ENCODE assay signal across 10 cellular contexts in genomic region chr2:152693033-152693432, GRCh38. TPM values are rescaled to one million over a fixed set of nuclear protein-coding genes. Genes with fewer than 3 reads are reported as not detected.
A peak's percentile ranks its signal among the peaks of the same experiment; 100 is the strongest.
DNase-seq lines count a peak whose midpoint lies in the region; ATAC-seq, FAIRE-seq and TF ChIP-seq lines count a peak whose summit lies in the region.
"Had no signal": no experiment of that assay in that cellular context is flagged by ENCODE, and none has a peak within 500 bp of the region (broad histone marks: within the 10 kb centered on the region; RNA-seq: fewer than 3 reads in every experiment).

No MANE protein-coding gene starts in this region.

- in situ Hi-C loops in HepG2 (cut with HindIII; ENCODE audit: extremely low pct_ligation_motif_present, low pct_unique_long_range_greater_than_20kb) = no loop called here

- intact Hi-C loops in HepG2 (cut with micrococcal nuclease; ENCODE audit: unreplicated experiment) = no loop called here

- no peaks in the 10 kb centered on the region for H3K27me3 Mint-ChIP-seq in effector memory CD8-positive, alpha-beta T cell

- H3K9ac ChIP-seq in HepG2 (ENCODE audit: insufficient read depth, low read depth, low read length) = no peak overlapping the region

- no peaks in the 10 kb centered on the region for H3K4me1 ChIP-seq in HepG2 (ENCODE audit: insufficient read depth, low read length)

- H3K4me3 Mint-ChIP-seq in effector memory CD8-positive, alpha-beta T cell = peak overlapping the region in 1 of 2 donors; percentile 86

- H4K20me1 ChIP-seq in HepG2 (ENCODE audit: insufficient read depth, low read length) = peaks cover 10% of the 10 kb centered on the region; the same call in 1 of the 2 replicates

- POLR2A ChIA-PET in HepG2 (lab: Yijun Ruan, JAX) = no interaction called here

- WGBS in HepG2 (ENCODE audit: low lambda C conversion rate) = 99% methylated on average over 4 of the region's 4 CpGs

- TF ChIP-seq CTCF in HepG2 (CRISPR knock-in tag; IDR thresholded peaks at IDR 0.05) = no peak

- H3K27ac Mint-ChIP-seq in effector memory CD8-positive, alpha-beta T cell = peak overlapping the region; percentile 52 to 97

- no peak overlapping the region for H3K4me3 ChIP-seq in HepG2 (replicated peaks in 1 of 3; ENCODE audit: insufficient read depth in 1 of 3, low read depth in 2 of 3, low read length in 3 of 3)

- ATAC-seq in GM18858 (IDR thresholded peaks at IDR 0.05; ENCODE audit: unreplicated experiment) (peak; percentile 92), GM21381 (IDR thresholded peaks at IDR 0.05; ENCODE audit: unreplicated experiment) (peak; percentile 86), HG03066 (IDR thresholded peaks at IDR 0.05; ENCODE audit: low read depth, unreplicated experiment) (peak; percentile 86), HepG2 (no peak)
- no peak for ATAC-seq in effector memory CD8-positive, alpha-beta T cell (replicated peaks)

- TF ChIP-seq RAD21 in HepG2 (CRISPR knock-in tag; IDR thresholded peaks at IDR 0.05) = no peak

- no peak overlapping the region for H3K4me2 ChIP-seq in HepG2 (ENCODE audit: low read depth, low read length)

- H3K27ac ChIP-seq in HepG2 (ENCODE audit: extremely low read length, insufficient read depth, low read length) = no peak overlapping the region

- no peaks in the 10 kb centered on the region for H3K9me3 Mint-ChIP-seq in effector memory CD8-positive, alpha-beta T cell

- H3K27me3 ChIP-seq in HepG2 (ENCODE audit: control insufficient read depth in 1 of 2, insufficient read depth in 2 of 2, low read length in 2 of 2) = no peaks in the 10 kb centered on the region

- no peak for TF ChIP-seq EP300 in HepG2 (IDR thresholded peaks at IDR 0.05; ENCODE audit: low read depth in 2 of 2, low read length in 2 of 2)
- no peak for TF ChIP-seq EP300 in HepG2 (CRISPR knock-in tag; IDR thresholded peaks at IDR 0.05; ENCODE audit: borderline replicate concordance)

- peaks cover 48% of the 10 kb centered on the region for H3K36me3 Mint-ChIP-seq in effector memory CD8-positive, alpha-beta T cell (ENCODE audit: insufficient read depth)

- BruUV-seq in HepG2 (replicated peaks; lab: Mats Ljungman, UMichigan) = no TSS peak

- DNase-seq in effector memory CD8-positive, alpha-beta T cell = no peak
- DNase-seq in NCI-H1092 (lab: John Stamatoyannopoulos, UW) (no peak), GF-D8 (lab: John Stamatoyannopoulos, UW) (no peak), HepG2 (ENCODE audit: low spot score) (no peak)
- DNase-seq: NCI-H510A, T-helper 9 cell had no signal

- peaks cover 10 to 20% of the 10 kb centered on the region in 2 donors for H3K4me1 Mint-ChIP-seq in effector memory CD8-positive, alpha-beta T cell (ENCODE audit: low read depth in 2 of 2)

- no peak overlapping the region for H2AFZ ChIP-seq in HepG2 (ENCODE audit: low read length)

- no peaks in the 10 kb centered on the region for H3K9me3 ChIP-seq in HepG2 (ENCODE audit: low read length)

- FAIRE-seq in HepG2 (lab: Jason Lieb, UNC) = no peak
- FAIRE-seq: endothelial cell of umbilical vein had no signal

- peaks cover 3 to 55% of the 10 kb centered on the region in 2 experiments; a peak in 4 of 5 replicates for H3K36me3 ChIP-seq in HepG2 (replicated peaks in 1 of 2; ENCODE audit: control insufficient read depth in 1 of 2, insufficient read depth in 2 of 2, low read length in 2 of 2)

- no peak for TF ChIP-seq POLR2A in HepG2 (IDR thresholded peaks at IDR 0.05; ENCODE audit: insufficient read depth in 1 of 2, low read depth in 2 of 2, low read length in 2 of 2)

- CTCF ChIA-PET in HepG2 (lab: Yijun Ruan, JAX; ENCODE audit: low intra/inter-chr PET ratio, low total read pairs) = no interaction called here

- peaks cover 45% of the 10 kb centered on the region for H3K79me2 ChIP-seq in HepG2 (ENCODE audit: insufficient read depth, low read length)

TF ChIP-seq in HepG2, 621 proteins besides CTCF, POLR2A, EP300 and RAD21 (continues in another document):
- TF ChIP-seq SRF (IDR thresholded peaks at IDR 0.05; ENCODE audit: low read depth, low read length) (no peak), ZSCAN21 (CRISPR knock-in tag; IDR thresholded peaks at IDR 0.05; ENCODE audit: borderline replicate concordance) (no peak), ZBTB46 (CRISPR knock-in tag; IDR thresholded peaks at IDR 0.05; ENCODE audit: borderline replicate concordance) (no peak), ZNF652 (CRISPR knock-in tag; IDR thresholded peaks at IDR 0.05; ENCODE audit: borderline replicate concordance, low read depth) (no peak), ADNP (CRISPR knock-in tag; IDR thresholded peaks at IDR 0.05) (no peak), ZMAT5 (CRISPR knock-in tag; IDR thresholded peaks at IDR 0.05; ENCODE audit: borderline replicate concordance, low read depth) (no peak), ZFP37 (CRISPR knock-in tag; IDR thresholded peaks at IDR 0.05; ENCODE audit: borderline replicate concordance) (no peak), MLX (CRISPR knock-in tag; IDR thresholded peaks at IDR 0.05) (no peak), ZMYM2 (CRISPR knock-in tag; IDR thresholded peaks at IDR 0.05) (no peak)

RNA-seq across cellular contexts. Expression of gene PRPF40A, which starts 24.2 kb away (rescaled TPM):
- total RNA-seq in HepG2 (2016; rRNA removed; fragmentation: Illumina TruSeq; extraction: Trizol) = 207 and 298 TPM in 2 replicates
- total RNA-seq in HepG2 (2016; cell fraction: cytosol; rRNA removed; fragmentation: Illumina TruSeq; extraction: Trizol; ENCODE audit: low read depth) = 13.8 and 17.8 TPM in 2 replicates
- 197 and 307 TPM in 2 replicates for total RNA-seq in HepG2 (2016; cell fraction: insoluble cytoplasmic fraction; rRNA removed; fragmentation: Illumina TruSeq; extraction: Trizol)
- total RNA-seq in HepG2 (2016; cell fraction: membrane; rRNA removed; fragmentation: Illumina TruSeq; extraction: Trizol) = 36.4 and 50.5 TPM in 2 replicates
- total RNA-seq in HepG2 (2016; cell fraction: nucleus; rRNA removed; fragmentation: Illumina TruSeq; extraction: Trizol) = 210 and 217 TPM in 2 replicates
- 136 and 146 TPM in 2 replicates for polyA plus RNA-seq in HepG2 (2011; rRNA removed)
- 60.8 and 75.9 TPM in 2 replicates for polyA plus RNA-seq in HepG2 (2011; cell fraction: cytosol; rRNA removed)
- polyA plus RNA-seq in HepG2 (2011; cell fraction: nucleus; rRNA removed) = 306 and 320 TPM in 2 replicates
- 82.3 and 89.5 TPM in 2 replicates for polyA plus RNA-seq in HepG2 (2012)
- 7.4 and 10.2 TPM in 2 replicates for polyA plus RNA-seq in HepG2 (2016; cell fraction: cytosol; fragmentation: Illumina TruSeq; extraction: Trizol; ENCODE audit: low read depth)
- 178 and 180 TPM in 2 replicates for polyA plus RNA-seq in HepG2 (2016; cell fraction: insoluble cytoplasmic fraction; fragmentation: Illumina TruSeq; extraction: Trizol; ENCODE audit: low read depth)
- 9.4 and 18.3 TPM in 2 replicates for polyA plus RNA-seq in HepG2 (2016; cell fraction: membrane; fragmentation: Illumina TruSeq; extraction: Trizol; ENCODE audit: low read depth)
- 166 and 184 TPM in 2 replicates for polyA plus RNA-seq in HepG2 (2016; cell fraction: nucleus; fragmentation: Illumina TruSeq; extraction: Trizol; ENCODE audit: insufficient read depth, low read depth)
- 446 and 636 TPM in 2 replicates for polyA minus RNA-seq in HepG2 (2011; rRNA and poly(A)+ RNA removed; ENCODE audit: low replicate concordance)
- 103 and 105 TPM in 2 replicates for polyA minus RNA-seq in HepG2 (2011; cell fraction: cytosol; rRNA and poly(A)+ RNA removed)
- 421 and 455 TPM in 2 replicates for polyA minus RNA-seq in HepG2 (2011; cell fraction: nucleus; rRNA and poly(A)+ RNA removed)

RNA-seq across cellular contexts. Expression of gene ARL6IP6, which starts 25.4 kb away (rescaled TPM):
- 37.0 and 45.0 TPM in 2 replicates for total RNA-seq in HepG2 (2016; rRNA removed; fragmentation: Illumina TruSeq; extraction: Trizol)
- 10.2 and 14.5 TPM in 2 replicates for total RNA-seq in HepG2 (2016; cell fraction: cytosol; rRNA removed; fragmentation: Illumina TruSeq; extraction: Trizol; ENCODE audit: low read depth)
- 39.8 and 51.4 TPM in 2 replicates for total RNA-seq in HepG2 (2016; cell fraction: insoluble cytoplasmic fraction; rRNA removed; fragmentation: Illumina TruSeq; extraction: Trizol)
- 26.9 and 28.4 TPM in 2 replicates for total RNA-seq in HepG2 (2016; cell fraction: membrane; rRNA removed; fragmentation: Illumina TruSeq; extraction: Trizol)
- total RNA-seq in HepG2 (2016; cell fraction: nucleus; rRNA removed; fragmentation: Illumina TruSeq; extraction: Trizol) = 35.9 and 36.0 TPM in 2 replicates
- polyA plus RNA-seq in HepG2 (2011; rRNA removed) = 44.8 and 65.9 TPM in 2 replicates
- 37.3 and 60.4 TPM in 2 replicates for polyA plus RNA-seq in HepG2 (2011; cell fraction: cytosol; rRNA removed)
- 55.7 and 74.9 TPM in 2 replicates for polyA plus RNA-seq in HepG2 (2011; cell fraction: nucleus; rRNA removed)
- 33.9 and 42.3 TPM in 2 replicates for polyA plus RNA-seq in HepG2 (2012)
- polyA plus RNA-seq in HepG2 (2016; cell fraction: cytosol; fragmentation: Illumina TruSeq; extraction: Trizol; ENCODE audit: low read depth) = 12.5 and 14.3 TPM in 2 replicates
- 38.5 and 44.9 TPM in 2 replicates for polyA plus RNA-seq in HepG2 (2016; cell fraction: insoluble cytoplasmic fraction; fragmentation: Illumina TruSeq; extraction: Trizol; ENCODE audit: low read depth)
- polyA plus RNA-seq in HepG2 (2016; cell fraction: membrane; fragmentation: Illumina TruSeq; extraction: Trizol; ENCODE audit: low read depth) = 20.8 and 22.0 TPM in 2 replicates
- polyA plus RNA-seq in HepG2 (2016; cell fraction: nucleus; fragmentation: Illumina TruSeq; extraction: Trizol; ENCODE audit: insufficient read depth, low read depth) = 79.3 and 79.5 TPM in 2 replicates
- polyA minus RNA-seq in HepG2 (2011; rRNA and poly(A)+ RNA removed; ENCODE audit: low replicate concordance) = 6.6 and 17.3 TPM in 2 replicates
- polyA minus RNA-seq in HepG2 (2011; cell fraction: cytosol; rRNA and poly(A)+ RNA removed) = 26.2 and 26.8 TPM in 2 replicates
- polyA minus RNA-seq in HepG2 (2011; cell fraction: nucleus; rRNA and poly(A)+ RNA removed) = 39.1 and 39.4 TPM in 2 replicates

Comparison
In these comparisons a context has a peak if more than half of its experiments do, and no peak if none do; other contexts are left out.
1. ATAC-seq: peak in GM18858 (single experiment), GM21381 (single experiment) and HG03066 (single experiment); none in effector memory CD8-positive, alpha-beta T cell (single experiment) and HepG2 (single experiment).